ENCODE assay signal across 8 cellular contexts in the genomic region with DNA sequence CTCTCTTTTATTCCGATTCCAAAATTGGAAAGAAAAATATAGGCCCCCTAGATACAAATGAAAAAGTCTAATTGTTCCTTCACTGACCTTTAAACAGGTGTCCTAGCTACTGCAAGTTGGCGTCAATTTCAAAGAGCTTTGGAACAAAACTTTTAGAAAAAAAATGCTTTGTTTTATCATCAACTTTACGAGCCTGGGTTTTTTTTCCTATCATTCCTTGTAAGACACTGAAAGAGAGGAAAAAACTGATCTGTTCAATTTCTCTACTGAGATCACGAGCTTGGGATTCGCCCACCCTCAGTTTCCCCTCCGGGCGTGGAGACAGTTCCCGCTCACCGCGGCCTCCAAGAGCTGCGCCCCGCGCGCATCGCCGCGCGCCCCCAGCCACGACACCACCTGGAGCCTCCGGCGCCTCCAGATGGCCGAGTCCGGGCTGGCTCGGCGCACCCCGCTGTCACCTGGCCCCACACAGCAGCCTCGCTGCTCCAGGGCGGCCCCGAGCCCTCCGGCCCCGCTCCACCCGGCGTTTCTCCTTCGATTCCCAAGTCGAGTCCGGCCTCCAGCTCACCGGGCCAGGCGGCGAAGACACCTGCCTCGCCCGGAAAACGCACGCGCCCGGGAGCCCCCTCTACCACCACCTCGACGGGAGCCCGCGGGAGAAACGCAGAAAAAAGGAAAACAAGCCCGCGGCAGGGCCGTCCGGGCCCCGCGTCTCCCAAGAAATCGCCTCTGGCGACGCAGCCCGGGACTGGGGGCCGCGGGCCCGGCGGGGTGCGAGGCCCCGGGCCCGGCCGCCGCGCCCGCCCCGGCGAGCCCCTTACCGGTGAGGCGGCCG. TPM values are rescaled to one million over a fixed set of nuclear protein-coding genes. Genes with fewer than 3 reads are reported as not detected.
A peak's percentile ranks its signal among the peaks of the same experiment; 100 is the strongest.
DNase-seq lines count a peak whose midpoint lies in the region; ATAC-seq and TF ChIP-seq lines count a peak whose summit lies in the region.

No MANE protein-coding gene starts in this region.

- no peak for TF ChIP-seq EP300 in suprapubic skin (IDR thresholded peaks at IDR 0.05)

- DNase-seq in GM06990 (ENCODE audit: extremely low read depth, insufficient read length) (peak; percentile 37), dorsolateral prefrontal cortex (peak in 5 of 10 donors; percentile 35 to 74 (median 51)), lung microvascular endothelial cell (ENCODE audit: low read depth in 2 of 2) (peak; percentile 45 to 47), suprapubic skin (ENCODE audit: low spot score in 2 of 2) (peak in 1 of 2 donors; percentile 73), 8988T (no peak), hepatic stellate cell (ENCODE audit: low spot score) (no peak)

- ATAC-seq in HG02885 (IDR thresholded peaks at IDR 0.05; ENCODE audit: poor library complexity, unreplicated experiment) (peak; percentile 24), SK-N-SH treated with all-trans-retinoic acid at 6 μM for 48 hours (peak; percentile 45)

- TF ChIP-seq POLR2A in suprapubic skin (IDR thresholded peaks at IDR 0.05) = no peak

- intact Hi-C loops in dorsolateral prefrontal cortex (cut with DNase I) = loop anchor here (5.0 to 10.0 kb wide), 3 partner anchors 102 to 546 kb away; partner anchors contain the start of gene CNOT11 (in 1 of the 2)

- H3K27ac ChIP-seq in dorsolateral prefrontal cortex (peak overlapping the region in 23 of 59 donors; percentile 9 to 83 (median 57)), suprapubic skin (peak overlapping the region; percentile 86)

- peak overlapping the region; percentile 59 for H3K4me3 ChIP-seq in GM06990 (replicated peaks; ENCODE audit: low read depth, low read length)
- peak overlapping the region; percentile 45 to 85 (median 72) for H3K4me3 ChIP-seq in dorsolateral prefrontal cortex
- H3K4me3 ChIP-seq in suprapubic skin = peak overlapping the region; percentile 80

- H3K27me3 ChIP-seq in GM06990 (replicated peaks; ENCODE audit: control insufficient read depth, insufficient read depth, low read length) (no peaks in the 10 kb centered on the region), dorsolateral prefrontal cortex (no peaks in the 10 kb centered on the region), suprapubic skin (no peaks in the 10 kb centered on the region)

- peaks cover 51% of the 10 kb centered on the region for H3K4me1 ChIP-seq in suprapubic skin

- no peak for TF ChIP-seq CTCF in GM06990 (IDR thresholded peaks at IDR 0.05; ENCODE audit: insufficient read depth, low read length, poor library complexity, severe bottlenecking)
- peak in 2 of 56 donors; percentile 9 for TF ChIP-seq CTCF in dorsolateral prefrontal cortex (IDR thresholded peaks at IDR 0.05 in 54 of 56, conservative IDR thresholded peaks at IDR 0.05 in 2 of 56; ENCODE audit: low read depth in 1 of 56, partially characterized antibody in 56 of 56)
- TF ChIP-seq CTCF in suprapubic skin (IDR thresholded peaks at IDR 0.05) = no peak

- no peaks in the 10 kb centered on the region for H3K36me3 ChIP-seq in GM06990 (ENCODE audit: control insufficient read depth, insufficient read depth, low read length)
- H3K36me3 ChIP-seq in suprapubic skin = no peaks in the 10 kb centered on the region

- H3K9me3 ChIP-seq in suprapubic skin = no peaks in the 10 kb centered on the region

- WGBS in suprapubic skin = 4% methylated on average over 33 of the region's 76 CpGs

TF ChIP-seq in SK-N-SH treated with all-trans-retinoic acid at 6 μM for 48 hours, 23 proteins besides CTCF, POLR2A, EP300 and RAD21:
- TF ChIP-seq SNAI2 (CRISPR knock-in tag; IDR thresholded peaks at IDR 0.05) (no peak), CSRNP3 (CRISPR knock-in tag; IDR thresholded peaks at IDR 0.05) (no peak), ZFP30 (CRISPR knock-in tag; IDR thresholded peaks at IDR 0.05) (no peak), PATZ1 (CRISPR knock-in tag; IDR thresholded peaks at IDR 0.05; ENCODE audit: borderline replicate concordance) (no peak), ISL1 (CRISPR knock-in tag; IDR thresholded peaks at IDR 0.05) (no peak), ESRRG (CRISPR knock-in tag; IDR thresholded peaks at IDR 0.05) (no peak)

RNA-seq across cellular contexts. Expression of gene TBC1D8, which starts 0.7 kb away (rescaled TPM):
- total RNA-seq in dorsolateral prefrontal cortex (10 to 100 TPM; 10.5 to 33.3 (median 21.0) TPM), lung microvascular endothelial cell (62.8 and 96.8 TPM in 2 replicates), suprapubic skin (100 to 1,000 TPM in 1 of 4 donors, 10 to 100 TPM in 3; 38.8 to 309 (median 68.3) TPM)

Comparison
In these comparisons a context has a peak if more than half of its experiments do, and no peak if none do; other contexts are left out.
1. DNase-seq: peak in GM06990 (single experiment) and lung microvascular endothelial cell (2 of 2); none in 8988T (single experiment) and hepatic stellate cell (single experiment).
2. Peak in every context shown above with its lines, with median percentiles within 50 percentile points of each other: H3K4me3 ChIP-seq.